Comparison of ENCODE assay signal across 8 cellular contexts in the genomic region with DNA sequence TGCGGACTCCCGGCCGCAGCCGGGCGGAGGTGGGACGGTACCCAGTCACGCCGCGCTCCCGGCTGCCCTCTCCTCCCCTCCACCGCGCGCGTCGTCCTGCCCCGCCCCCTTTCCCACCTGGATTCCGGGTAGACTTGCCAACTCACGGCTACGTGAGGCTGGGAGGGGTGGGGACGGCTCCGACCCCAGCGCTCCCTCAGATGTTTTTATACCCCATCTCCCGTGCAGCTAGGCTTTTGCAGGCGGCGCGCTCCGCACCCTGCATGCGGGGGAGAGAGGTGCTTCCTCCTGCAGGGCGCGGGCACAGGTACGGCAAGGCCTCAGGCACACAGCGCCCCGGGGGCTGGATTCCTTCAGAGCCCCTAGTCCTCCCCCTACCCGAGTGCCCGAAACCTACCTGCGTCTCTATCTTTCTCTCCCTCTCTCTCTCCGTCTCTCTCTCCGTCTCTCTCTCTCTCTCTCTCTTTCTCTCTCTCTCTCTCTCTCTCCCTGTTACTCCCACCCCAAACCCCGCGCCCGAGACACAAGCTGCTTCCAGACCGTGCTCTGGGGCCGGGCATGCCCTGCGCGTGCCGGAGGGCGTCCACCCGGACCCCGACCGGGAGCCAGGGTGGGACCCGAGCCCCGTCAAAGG. TPM values are rescaled to one million over a fixed set of nuclear protein-coding genes. Genes with fewer than 3 reads are reported as not detected.
DNase-seq lines count a peak whose midpoint lies in the region; ATAC-seq and TF ChIP-seq lines count a peak whose summit lies in the region.

No MANE protein-coding gene starts in this region.

- H3K36me3 ChIP-seq in ACC112 (ENCODE audit: insufficient read depth, low read length) (no peaks in the 10 kb centered on the region), SJCRH30 (no peaks in the 10 kb centered on the region)

- H3K27me3 ChIP-seq in ACC112 (ENCODE audit: insufficient read depth, low read length) = peaks cover 33% of the 10 kb centered on the region; the same call in 1 of the 2 replicates
- peaks cover 53% of the 10 kb centered on the region for H3K27me3 ChIP-seq in SJCRH30

- H3K79me2 ChIP-seq in ACC112 (ENCODE audit: control insufficient read depth, insufficient read depth, low read length, unreplicated experiment) = no peaks in the 10 kb centered on the region

- peak overlapping the region; percentile 82 for H3K4me3 Mint-ChIP-seq in activated naive CD8-positive, alpha-beta T cell

- H3K27ac ChIP-seq in ACC112 (ENCODE audit: low read depth, low read length) (no peak overlapping the region), SJCRH30 (no peak overlapping the region)

- ATAC-seq in GM19328 (IDR thresholded peaks at IDR 0.05; ENCODE audit: unreplicated experiment) = no peak

- no peak overlapping the region for H3K27ac Mint-ChIP-seq in activated naive CD8-positive, alpha-beta T cell

- TF ChIP-seq CTCF in LNCaP clone FGC (IDR thresholded peaks at IDR 0.05; ENCODE audit: control insufficient read depth, extremely low read depth, insufficient read depth) = no peak

- DNase-seq in LNCaP clone FGC (ENCODE audit: low read depth) = peak; percentile 32
- DNase-seq in iPS-NIHi11 (ENCODE audit: low spot score) = peak; percentile 48
- peak; percentile 20 for DNase-seq in stimulated activated naive CD4-positive, alpha-beta T cell treated with Interleukin-2 at 50 U/mL for 16 hours (lab: John Stamatoyannopoulos, UW)
- no peak for DNase-seq in SJCRH30
- DNase-seq in NCI-H1092 treated with DMSO at 0.1 percent for 48 hours (lab: John Stamatoyannopoulos, UW) = no peak

- no peaks in the 10 kb centered on the region for H3K9me3 ChIP-seq in SJCRH30 (replicated peaks)

- H3K4me1 ChIP-seq in ACC112 (ENCODE audit: control insufficient read depth, insufficient read depth, low read length, unreplicated experiment) (no peaks in the 10 kb centered on the region), SJCRH30 (peaks cover 3% of the 10 kb centered on the region; the same call in 1 of the 2 replicates)

- peaks cover 33% of the 10 kb centered on the region for H3K4me1 Mint-ChIP-seq in activated naive CD8-positive, alpha-beta T cell (ENCODE audit: low read depth)

- peaks cover 6% of the 10 kb centered on the region for H3K27me3 Mint-ChIP-seq in activated naive CD8-positive, alpha-beta T cell

- no peak overlapping the region for H2AFZ ChIP-seq in ACC112 (ENCODE audit: low read length, unreplicated experiment)

- H3K36me3 Mint-ChIP-seq in activated naive CD8-positive, alpha-beta T cell = peaks cover 3% of the 10 kb centered on the region

- no peaks in the 10 kb centered on the region for H3K9me3 Mint-ChIP-seq in activated naive CD8-positive, alpha-beta T cell (ENCODE audit: low read depth)

- H3K4me3 ChIP-seq in ACC112 (ENCODE audit: low read depth, low read length) (peak overlapping the region; percentile 31; the same call in 1 of the 2 replicates), LNCaP clone FGC (ENCODE audit: low read depth, low read length) (peak overlapping the region; percentile 69), SJCRH30 (no peak overlapping the region)

RNA-seq across cellular contexts. Expression of a gene that starts 1.9 kb away (rescaled TPM):
- 0.05 and 0.26 TPM in 2 replicates for total RNA-seq in SJCRH30 (2014; rRNA removed; shearing (Covaris generic))

Comparison
In these comparisons a context has a peak if more than half of its experiments do, and no peak if none do; other contexts are left out.
1. DNase-seq: peak in LNCaP clone FGC (single experiment), iPS-NIHi11 (single experiment) and stimulated activated naive CD4-positive, alpha-beta T cell treated with Interleukin-2 at 50 U/mL for 16 hours (single experiment); none in SJCRH30 (0 of 2) and NCI-H1092 treated with DMSO at 0.1 percent for 48 hours (single experiment).